8 cellular contexts compared by ENCODE assay signal in genomic region chr7:12458520-12459131, GRCh38. TPM values are rescaled to one million over a fixed set of nuclear protein-coding genes. Genes with fewer than 3 reads are reported as not detected.
A peak's percentile ranks its signal among the peaks of the same experiment; 100 is the strongest.
DNase-seq lines count a peak whose midpoint lies in the region; ATAC-seq and TF ChIP-seq lines count a peak whose summit lies in the region.

No MANE protein-coding gene starts in this region.

- TF ChIP-seq CTCF in HL-60 (IDR thresholded peaks at IDR 0.05; ENCODE audit: insufficient read depth, low read length) (peak; percentile 52), chondrocyte (IDR thresholded peaks at IDR 0.05) (peak; percentile 92)

- H3K4me1 Mint-ChIP-seq in activated CD4-positive, alpha-beta T cell treated with anti-CD3 and anti-CD28 coated beads, Interleukin-2, amount 10 ng/mL, durations not matched to agents 24 days and 14 days: no peaks in the 10 kb centered on the region
- peaks cover 8% of the 10 kb centered on the region for H3K4me1 Mint-ChIP-seq in chondrocyte (ENCODE audit: low read depth)

- intact Hi-C loops in activated CD4-positive, alpha-beta T cell treated with anti-CD3 and anti-CD28 coated beads, Interleukin-2, amount 10 ng/mL, durations not matched to agents 24 days and 14 days (cut with micrococcal nuclease): loop anchor here (1.0 kb wide), 1 partner anchor 32 kb away; no protein-coding TSS in a partner anchor

- no peak overlapping the region for H3K4me3 ChIP-seq in HL-60 (replicated peaks; ENCODE audit: insufficient read depth, low read length)

- no peaks in the 10 kb centered on the region for H3K27me3 ChIP-seq in HL-60 (ENCODE audit: insufficient read depth, poor library complexity, severe bottlenecking)

- no peaks in the 10 kb centered on the region for H3K9me3 Mint-ChIP-seq in activated CD4-positive, alpha-beta T cell treated with anti-CD3 and anti-CD28 coated beads, Interleukin-2, amount 10 ng/mL, durations not matched to agents 24 days and 14 days
- H3K9me3 Mint-ChIP-seq in chondrocyte (ENCODE audit: low read depth): no peaks in the 10 kb centered on the region

- peaks cover 3% of the 10 kb centered on the region for H3K27me3 Mint-ChIP-seq in activated CD4-positive, alpha-beta T cell treated with anti-CD3 and anti-CD28 coated beads, Interleukin-2, amount 10 ng/mL, durations not matched to agents 24 days and 14 days
- peaks cover 4% of the 10 kb centered on the region for H3K27me3 Mint-ChIP-seq in chondrocyte (ENCODE audit: low read depth)

- no peak overlapping the region for H3K27ac ChIP-seq in HL-60 (replicated peaks)

- no peak overlapping the region for H3K27ac Mint-ChIP-seq in activated CD4-positive, alpha-beta T cell treated with anti-CD3 and anti-CD28 coated beads, Interleukin-2, amount 10 ng/mL, durations not matched to agents 24 days and 14 days
- no peak overlapping the region for H3K27ac Mint-ChIP-seq in chondrocyte (ENCODE audit: unreplicated experiment)

- no peaks in the 10 kb centered on the region for H3K36me3 Mint-ChIP-seq in activated CD4-positive, alpha-beta T cell treated with anti-CD3 and anti-CD28 coated beads, Interleukin-2, amount 10 ng/mL, durations not matched to agents 24 days and 14 days (ENCODE audit: low read depth)
- H3K36me3 Mint-ChIP-seq in chondrocyte (ENCODE audit: low read depth): no peaks in the 10 kb centered on the region

- ATAC-seq in GM21576 (IDR thresholded peaks at IDR 0.05; ENCODE audit: unreplicated experiment): peak; percentile 97

- no peak overlapping the region for H3K4me3 Mint-ChIP-seq in activated CD4-positive, alpha-beta T cell treated with anti-CD3 and anti-CD28 coated beads, Interleukin-2, amount 10 ng/mL, durations not matched to agents 24 days and 14 days
- H3K4me3 Mint-ChIP-seq in chondrocyte (ENCODE audit: unreplicated experiment): no peak overlapping the region

- peak; percentile 73 for DNase-seq in activated CD4-positive, alpha-beta T cell treated with anti-CD3 and anti-CD28 coated beads, Interleukin-2, amount 10 ng/mL, durations not matched to agents 24 days and 14 days
- DNase-seq in activated CD4-positive, alpha-beta T cell treated with anti-CD3 and anti-CD28 coated beads, Interleukin-2, amount 50 U/mL, for 4 hours: no peak
- DNase-seq in HL-60 (ENCODE audit: low read depth in 1 of 2, low spot score in 1 of 2) (peak; percentile 3 to 14), NCI-H82 treated with DMSO at 0.1 percent for 48 hours (lab: John Stamatoyannopoulos, UW; ENCODE audit: unreplicated experiment) (peak; percentile 19), chondrocyte (ENCODE audit: low spot score) (no peak), lung microvascular endothelial cell (ENCODE audit: low read depth in 2 of 2) (peak; percentile 34 to 49), HK-2 (ENCODE audit: unreplicated experiment) (no peak)

RNA-seq across cellular contexts. Expression of gene VWDE, which starts 55.0 kb away (rescaled TPM):
- 1.8 and 1.9 TPM in 2 replicates for total RNA-seq in activated CD4-positive, alpha-beta T cell treated with anti-CD3 and anti-CD28 coated beads, Interleukin-2, amount 10 ng/mL, durations not matched to agents 24 days and 14 days
- not detected in 3 replicates for total RNA-seq in chondrocyte
- under 0.01 TPM in 1 of 2 replicates, not detected in the other for total RNA-seq in lung microvascular endothelial cell

Comparison
In these comparisons a context has a peak if more than half of its experiments do, and no peak if none do; other contexts are left out.
1. DNase-seq: peak in activated CD4-positive, alpha-beta T cell treated with anti-CD3 and anti-CD28 coated beads, Interleukin-2, amount 10 ng/mL, durations not matched to agents 24 days and 14 days (single experiment), HL-60 (2 of 2), NCI-H82 treated with DMSO at 0.1 percent for 48 hours (single experiment) and lung microvascular endothelial cell (2 of 2); none in activated CD4-positive, alpha-beta T cell treated with anti-CD3 and anti-CD28 coated beads, Interleukin-2, amount 50 U/mL, for 4 hours (0 of 2), chondrocyte (single experiment) and HK-2 (single experiment).